Comparison of ENCODE assay signal across 8 cellular contexts in genomic region chr11:125110996-125111340, GRCh38. TPM values are rescaled to one million over a fixed set of nuclear protein-coding genes. Genes with fewer than 3 reads are reported as not detected.
A peak's percentile ranks its signal among the peaks of the same experiment; 100 is the strongest.
DNase-seq lines count a peak whose midpoint lies in the region; ATAC-seq and TF ChIP-seq lines count a peak whose summit lies in the region.

No MANE protein-coding gene starts in this region.

- TF ChIP-seq CTCF in DOHH2 (IDR thresholded peaks at IDR 0.05; ENCODE audit: low read depth, low read length, poor library complexity, severe bottlenecking) (no peak), sigmoid colon (IDR thresholded peaks at IDR 0.05) (no peak)

- no peaks in the 10 kb centered on the region for H3K27me3 ChIP-seq in DOHH2 (ENCODE audit: control insufficient read depth, low read length)
- no peaks in the 10 kb centered on the region for H3K27me3 ChIP-seq in sigmoid colon

- H3K9me3 ChIP-seq in DOHH2 (ENCODE audit: control insufficient read depth, insufficient read depth, low read length) (peaks cover 13% of the 10 kb centered on the region; the same call in 1 of the 2 replicates), sigmoid colon (no peaks in the 10 kb centered on the region)

- WGBS in sigmoid colon, 2 donors = 0 to 1% methylated on average over 9 of the region's 9 CpGs

- no peak for TF ChIP-seq EP300 in sigmoid colon (IDR thresholded peaks at IDR 0.05)

- peak overlapping the region; percentile 97 for H3K4me3 ChIP-seq in DOHH2 (ENCODE audit: low read length)
- peak overlapping the region; percentile 60 to 74 (median 70) for H3K4me3 ChIP-seq in sigmoid colon

- peak overlapping the region; percentile 56 for H3K27ac ChIP-seq in DOHH2 (ENCODE audit: low read depth, low read length)
- peak overlapping the region; percentile 82 to 86 (median 84) for H3K27ac ChIP-seq in sigmoid colon

- no peaks in the 10 kb centered on the region for H4K20me1 ChIP-seq in DOHH2 (ENCODE audit: control insufficient read depth, insufficient read depth, low read depth, low read length)

- DNase-seq in HPDE6-E6E7 (ENCODE audit: extremely low spot score) (peak; percentile 8), head of caudate nucleus (peak in 23 of 42 donors; percentile 7 to 63 (median 21)), sigmoid colon (no peak), H4 (ENCODE audit: low spot score) (no peak)
- DNase-seq in activated CD4-positive, alpha-beta T cell treated with anti-CD3 and anti-CD28 coated beads, Interleukin-2, amount 50 U/mL, for 48 hours = peak; percentile 4 to 25

- ATAC-seq in GM19328 (IDR thresholded peaks at IDR 0.05; ENCODE audit: unreplicated experiment) (no peak), GM18502 (IDR thresholded peaks at IDR 0.05; ENCODE audit: poor library complexity, unreplicated experiment) (no peak)

- no peaks in the 10 kb centered on the region for H3K9me2 ChIP-seq in DOHH2 (replicated peaks; ENCODE audit: control insufficient read depth, low read length)

- peaks cover 17% of the 10 kb centered on the region for H3K4me1 ChIP-seq in DOHH2 (ENCODE audit: control insufficient read depth, low read length)
- peaks cover 0 to 9% (median 9%) of the 10 kb centered on the region in 4 donors for H3K4me1 ChIP-seq in sigmoid colon

- peaks cover 11% of the 10 kb centered on the region; the same call in 1 of the 2 replicates for H3K36me3 ChIP-seq in DOHH2 (ENCODE audit: control insufficient read depth, low read length)
- no peaks in the 10 kb centered on the region for H3K36me3 ChIP-seq in sigmoid colon

- H3K79me2 ChIP-seq in DOHH2 (ENCODE audit: control insufficient read depth, low read length) = peaks cover 15% of the 10 kb centered on the region

- H3F3A ChIP-seq in DOHH2 (ENCODE audit: control insufficient read depth, insufficient read depth) = no peaks in the 10 kb centered on the region

- no peak for TF ChIP-seq POLR2A in sigmoid colon (IDR thresholded peaks at IDR 0.05)

- intact Hi-C loops in head of caudate nucleus (cut with DNase I) = loop anchor here (5.0 kb wide), 1 partner anchor 159 kb away; the partner anchor contains the start of gene CCDC15
- intact Hi-C loops in sigmoid colon (cut with DNase I) = loop anchor here (5.0 kb wide), 3 partner anchors 159 to 481 kb away; partner anchors contain the start of genes CCDC15 and STT3A

- H3K4me2 ChIP-seq in DOHH2 (ENCODE audit: low read length) = peak overlapping the region; percentile 91

RNA-seq across cellular contexts. Expression of gene TMEM218, which starts 0.5 kb away (rescaled TPM):
- 10 to 100 TPM; 14.0 to 34.6 (median 26.0) TPM for total RNA-seq in sigmoid colon
- polyA plus RNA-seq in sigmoid colon = 10 to 100 TPM; 12.0 to 23.3 (median 15.6) TPM
- 34.3 and 38.1 TPM in 2 replicates for total RNA-seq in H4 (2014; rRNA removed; shearing (Covaris generic))

RNA-seq across cellular contexts. Expression of gene SLC37A2, which starts 47.9 kb away (rescaled TPM):
- 10 to 100 TPM in 1 of 4 donors, 1 to 10 TPM in 3; 3.4 to 10.3 (median 6.6) TPM for total RNA-seq in sigmoid colon
- 10 to 100 TPM in 1 of 3 donors, 1 to 10 TPM in 2; 1.2 to 14.1 (median 3.5) TPM for polyA plus RNA-seq in sigmoid colon
- total RNA-seq in H4 (2014; rRNA removed; shearing (Covaris generic)) = 0.80 and 0.95 TPM in 2 replicates

RNA-seq across cellular contexts. Expression of gene PKNOX2, which starts 53.6 kb away (rescaled TPM):
- total RNA-seq in sigmoid colon = 1 to 10 TPM; 1.4 to 4.7 (median 1.7) TPM
- 1 to 10 TPM in 1 of 3 donors, under 1 TPM in 2; 0.23 to 1.2 (median 0.60) TPM for polyA plus RNA-seq in sigmoid colon
- total RNA-seq in H4 (2014; rRNA removed; shearing (Covaris generic)) = 0.04 and 0.10 TPM in 2 replicates

Comparison
In these comparisons a context has a peak if more than half of its experiments do, and no peak if none do; other contexts are left out.
1. DNase-seq: peak in HPDE6-E6E7 (single experiment), activated CD4-positive, alpha-beta T cell treated with anti-CD3 and anti-CD28 coated beads, Interleukin-2, amount 50 U/mL, for 48 hours (2 of 2) and head of caudate nucleus (23 of 42); none in sigmoid colon (single experiment) and H4 (single experiment).